ENCODE assay signal across 16 cellular contexts in the genomic region with DNA sequence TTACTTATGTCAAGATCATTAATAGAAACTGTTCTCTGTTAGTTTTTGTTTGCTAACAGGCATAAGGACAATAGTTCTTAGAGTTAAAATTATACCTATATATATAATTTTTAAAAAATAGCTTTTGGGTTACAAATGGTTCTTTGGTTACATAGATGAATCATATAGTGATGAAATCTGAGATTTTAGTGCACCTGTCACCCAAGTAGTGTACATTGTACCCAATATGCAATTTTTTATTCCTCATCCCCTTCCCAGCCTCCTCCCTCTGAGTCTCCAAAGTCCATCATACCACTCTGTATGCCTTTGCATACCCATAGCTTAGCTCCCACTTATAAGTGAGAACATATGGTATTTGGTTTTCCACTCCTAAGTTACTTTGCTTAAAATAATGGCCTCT.
"Had no signal": no experiment of that assay in that cellular context is flagged by ENCODE, and none has a peak within 500 bp of the region (broad histone marks: within the 10 kb centered on the region; RNA-seq: fewer than 3 reads in every experiment).

No MANE protein-coding gene starts in this region.

- ATAC-seq: heart left ventricle; mucosa of descending colon; naive thymus-derived CD8-positive, alpha-beta T cell; right cardiac atrium; stimulated activated effector memory CD8-positive, alpha-beta T cell treated with anti-CD3 and anti-CD28 coated beads, Interleukin-12 subunit alpha, Interleukin-12 subunit beta, amount 100 ng/mL, for 72 hours; stimulated activated naive CD8-positive, alpha-beta T cell treated with anti-CD3 and anti-CD28 coated beads, Interleukin-15, Interleukin-2, amounts not matched to agents 100 U/mL and 50 U/mL, for 24 hours had no signal

- H3K4me3 ChIP-seq: heart left ventricle, mucosa of descending colon, suprapubic skin, thyroid gland, uterus had no signal

- H3K9me3 ChIP-seq: heart left ventricle, mucosa of descending colon, suprapubic skin, thyroid gland, uterus had no signal

- H3K36me3 ChIP-seq: uterus had no signal

- H3K4me1 ChIP-seq: heart left ventricle, thyroid gland, uterus had no signal

- H3K27me3 ChIP-seq: heart left ventricle, neutrophil, suprapubic skin, thyroid gland, uterus had no signal

- H3K27ac ChIP-seq: heart left ventricle, neutrophil, suprapubic skin, thyroid gland, uterus had no signal

- DNase-seq: foreskin melanocyte; heart left ventricle; hippocampal formation; kidney glomerular epithelial cell; mucosa of descending colon; naive thymus-derived CD8-positive, alpha-beta T cell; posterior cingulate gyrus; right cardiac atrium; stimulated activated CD4-positive, alpha-beta T cell treated with anti-CD3 and anti-CD28 coated beads, Interleukin-4, amount 100 ng/mL, for 1 hour; stimulated activated CD8-positive, alpha-beta memory T cell treated with anti-CD3 and anti-CD28 coated beads, Interleukin-4, amount 100 ng/mL, for 48 hours; stimulated activated naive CD8-positive, alpha-beta T cell treated with anti-CD3 and anti-CD28 coated beads, Interleukin-15, Interleukin-2, amounts not matched to agents 100 U/mL and 50 U/mL, for 24 hours; thyroid gland; uterus had no signal
